In the genomic region with DNA sequence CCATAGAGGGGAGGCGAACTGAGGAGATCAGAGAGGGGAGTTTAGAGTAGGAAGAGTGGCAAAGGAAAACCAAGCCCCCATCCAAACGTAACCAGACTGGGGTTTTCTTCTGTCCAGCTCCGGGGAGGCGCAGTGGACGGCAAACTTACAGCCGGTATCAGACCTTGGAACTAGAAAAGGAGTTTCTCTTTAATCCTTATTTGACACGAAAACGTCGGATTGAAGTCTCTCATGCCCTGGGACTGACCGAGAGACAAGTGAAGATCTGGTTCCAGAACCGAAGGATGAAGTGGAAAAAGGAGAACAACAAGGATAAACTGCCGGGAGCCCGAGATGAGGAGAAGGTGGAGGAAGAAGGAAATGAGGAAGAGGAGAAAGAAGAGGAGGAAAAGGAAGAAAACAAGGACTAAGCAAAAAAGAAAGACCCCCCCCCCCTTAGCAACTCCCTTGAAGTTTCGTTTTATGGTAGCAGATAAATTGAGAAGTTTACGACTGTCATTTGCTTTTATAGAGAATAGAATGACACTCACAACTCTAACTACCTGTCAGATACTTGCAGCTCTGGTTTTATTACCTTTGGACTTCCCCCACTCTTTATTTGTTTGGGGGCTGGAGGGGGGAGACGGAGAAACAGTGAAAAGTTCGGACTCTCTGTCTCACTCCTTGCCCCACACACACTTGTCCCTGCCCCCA, we compare ENCODE assay signal across 18 cellular contexts. TPM values are rescaled to one million over a fixed set of nuclear protein-coding genes. Genes with fewer than 3 reads are reported as not detected.
DNase-seq lines count a peak whose midpoint lies in the region; ATAC-seq, FAIRE-seq and TF ChIP-seq lines count a peak whose summit lies in the region.
"Had no signal": no experiment of that assay in that cellular context is flagged by ENCODE, and none has a peak within 500 bp of the region (broad histone marks: within the 10 kb centered on the region; RNA-seq: fewer than 3 reads in every experiment).

No MANE protein-coding gene starts in this region.

- H3K4me1 ChIP-seq in mammary epithelial cell (ENCODE audit: insufficient read depth, low read length) (peaks cover 12% of the 10 kb centered on the region), psoas muscle (peaks cover 30% of the 10 kb centered on the region), right atrium auricular region (peaks cover 0 to 24% of the 10 kb centered on the region in 2 donors)

- dilution Hi-C loops in mammary epithelial cell (cut with HindIII; ENCODE audit: low sequenced_read_pairs) = loop anchor here (10.0 to 25.0 kb wide), 2 partner anchors 204 to 351 kb away; a partner anchor contains a TSS

- H3K27ac ChIP-seq in C4-2B (peak overlapping the region; percentile 15; the same call in 1 of the 2 replicates), mammary epithelial cell (ENCODE audit: insufficient read depth, low read depth, low read length) (no peak overlapping the region), psoas muscle (peak overlapping the region; percentile 99), right atrium auricular region (no peak overlapping the region)
- H3K27ac ChIP-seq: parathyroid adenoma, thoracic aorta had no signal

- H3K4me2 ChIP-seq in mammary epithelial cell (ENCODE audit: insufficient read depth, low read depth, low read length) = no peak overlapping the region

- H3K27ac Mint-ChIP-seq in IgD-negative memory B cell = peak overlapping the region in 2 of 3 donors; percentile 18 to 47
- H3K27ac Mint-ChIP-seq: effector memory CD8-positive, alpha-beta T cell; immature natural killer cell had no signal

- peak overlapping the region in 3 of 4 donors; percentile 4 to 41 (median 4) for H3K4me3 Mint-ChIP-seq in IgD-negative memory B cell

- H3K9ac ChIP-seq in mammary epithelial cell (ENCODE audit: insufficient read depth, low read length) = no peak overlapping the region
- H3K9ac ChIP-seq: parathyroid adenoma had no signal

- H4K20me1 ChIP-seq in mammary epithelial cell (ENCODE audit: insufficient read depth, low read length) = no peaks in the 10 kb centered on the region

- H3K9me3 Mint-ChIP-seq in IgD-negative memory B cell = peaks cover 0 to 4% (median 0%) of the 10 kb centered on the region in 3 donors
- H3K9me3 Mint-ChIP-seq: effector memory CD8-positive, alpha-beta T cell had no signal

- H3K4me1 Mint-ChIP-seq in IgD-negative memory B cell = peaks cover 10 to 41% (median 17%) of the 10 kb centered on the region in 3 donors

- no peak overlapping the region for H2AFZ ChIP-seq in mammary epithelial cell (ENCODE audit: low read depth, low read length)
- H2AFZ ChIP-seq: parathyroid adenoma had no signal

- H3K4me3 ChIP-seq in mammary epithelial cell (replicated peaks in 1 of 3; ENCODE audit: insufficient read depth in 1 of 3, low read depth in 2 of 3, low read length in 3 of 3) (no peak overlapping the region), psoas muscle (peak overlapping the region; percentile 74), right atrium auricular region (no peak overlapping the region)
- H3K4me3 ChIP-seq: thoracic aorta had no signal

- TF ChIP-seq POLR2A in H54 (IDR thresholded peaks at IDR 0.05; ENCODE audit: low read depth, low read length) = no peak

- FAIRE-seq in H54 (lab: Jason Lieb, UNC) = no peak
- FAIRE-seq: frontal cortex had no signal

- peaks cover 4% of the 10 kb centered on the region for H3K79me2 ChIP-seq in mammary epithelial cell (ENCODE audit: insufficient read depth, low read length)
- H3K79me2 ChIP-seq: parathyroid adenoma had no signal

- 91% methylated on average over 16 of the region's 17 CpGs for WGBS in mammary epithelial cell (ENCODE audit: low coverage, missing lambda C conversion rate)
- 50 to 59% (median 57%) methylated on average over 17 of the region's 17 CpGs for WGBS in psoas muscle, 3 donors

- in situ Hi-C loops in mammary epithelial cell (cut with MboI; ENCODE audit: low sequenced_read_pairs in 2 of 2) = loop anchor here (25.0 kb wide), 1 partner anchor 351 kb away; a partner anchor contains a TSS

- H3K27me3 ChIP-seq in mammary epithelial cell (ENCODE audit: insufficient read depth, low read length) (no peaks in the 10 kb centered on the region), psoas muscle (ENCODE audit: insufficient read depth in 3 of 3, low read length in 2 of 3) (peaks cover 0 to 9% (median 1%) of the 10 kb centered on the region in 3 donors), right atrium auricular region (peaks cover 50 to 76% of the 10 kb centered on the region in 2 donors)

- CTCF ChIA-PET in mammary epithelial cell (lab: Charles Lee; ENCODE audit: low non-redundant PET) = no interaction called here

- H3K36me3 ChIP-seq in mammary epithelial cell (ENCODE audit: insufficient read depth, low read length) = no peaks in the 10 kb centered on the region
- no peaks in the 10 kb centered on the region for H3K36me3 ChIP-seq in psoas muscle (ENCODE audit: insufficient read depth in 1 of 2, low read depth in 1 of 2)
- no peaks in the 10 kb centered on the region for H3K36me3 ChIP-seq in right atrium auricular region
- H3K36me3 ChIP-seq: thoracic aorta had no signal

- TF ChIP-seq CTCF in C4-2B (conservative IDR thresholded peaks at IDR 0.05) (no peak), mammary epithelial cell (conservative IDR thresholded peaks at IDR 0.05 in 1 of 2, IDR thresholded peaks at IDR 0.05 in 1 of 2; ENCODE audit: extremely low read depth in 1 of 2, insufficient read depth in 1 of 2, low read depth in 1 of 2, low read length in 2 of 2) (no peak), psoas muscle (IDR thresholded peaks at IDR 0.05) (no peak), right atrium auricular region (IDR thresholded peaks at IDR 0.05) (no peak)

- DNase-seq in mammary epithelial cell (no peak), psoas muscle (peak in 1 of 2 donors; percentile 39), right atrium auricular region (ENCODE audit: low spot score) (no peak), left lobe of liver (ENCODE audit: low spot score) (no peak), H54 (ENCODE audit: insufficient read length, low spot score) (no peak)
- DNase-seq: activated CD8-positive, alpha-beta memory T cell treated with anti-CD3 and anti-CD28 coated beads for 24 hours; activated gamma-delta T cell; effector memory CD8-positive, alpha-beta T cell; GDM1; immature natural killer cell; NCI-H1092 treated with DMSO at 0.1 percent for 48 hours; NCI-H345 had no signal

- peaks cover 1% of the 10 kb centered on the region for H3K36me3 Mint-ChIP-seq in IgD-negative memory B cell
- H3K36me3 Mint-ChIP-seq: immature natural killer cell had no signal

- no peak for ATAC-seq in psoas muscle
- no peak for ATAC-seq in HG02973 (IDR thresholded peaks at IDR 0.05; ENCODE audit: unreplicated experiment)
- ATAC-seq in left lobe of liver = no peak
- ATAC-seq: effector memory CD8-positive, alpha-beta T cell had no signal

- H3K9me3 ChIP-seq in mammary epithelial cell (replicated peaks; ENCODE audit: insufficient read depth, low read length) (no peaks in the 10 kb centered on the region), psoas muscle (no peaks in the 10 kb centered on the region), right atrium auricular region (no peaks in the 10 kb centered on the region)
- H3K9me3 ChIP-seq: thoracic aorta had no signal

- intact Hi-C loops in mammary epithelial cell (cut with micrococcal nuclease) (no loop called here), psoas muscle (cut with DNase I) (no loop called here)

- peaks cover 71% of the 10 kb centered on the region for H3K27me3 Mint-ChIP-seq in IgD-negative memory B cell

- BruUV-seq in mammary epithelial cell (replicated peaks; lab: Mats Ljungman, UMichigan) = TSS peak; percentile 24

RNA-seq across cellular contexts. Expression of a gene that starts 2.3 kb away (rescaled TPM):
- not detected for polyA plus RNA-seq in IgD-negative memory B cell
- 1 to 10 TPM; 2.3 to 7.9 TPM for total RNA-seq in mammary epithelial cell
- polyA plus RNA-seq in mammary epithelial cell = 4.3 TPM
- polyA minus RNA-seq in mammary epithelial cell = 3.2 TPM
- total RNA-seq in psoas muscle = 10 to 100 TPM in 1 of 4 donors, 1 to 10 TPM in 3; 6.7 to 10.2 (median 9.0) TPM
- polyA plus RNA-seq in psoas muscle = 1 to 10 TPM; 1.6 to 8.8 (median 3.3) TPM
- total RNA-seq in right atrium auricular region = not detected
- total RNA-seq in left lobe of liver = not detected
- total RNA-seq: frontal cortex, thoracic aorta had no signal
- polyA plus RNA-seq: immature natural killer cell had no signal

RNA-seq across cellular contexts. Expression of a gene that starts 11.2 kb away (rescaled TPM):
- not detected for polyA plus RNA-seq in IgD-negative memory B cell
- 1 to 10 TPM; 3.2 to 9.4 TPM for total RNA-seq in mammary epithelial cell
- polyA plus RNA-seq in mammary epithelial cell = 2.9 TPM
- polyA minus RNA-seq in mammary epithelial cell = 4.2 TPM
- 10 to 100 TPM in 2 of 4 donors, 1 to 10 TPM in 2; 6.4 to 14.6 (median 9.2) TPM for total RNA-seq in psoas muscle
- polyA plus RNA-seq in psoas muscle = 10 to 100 TPM in 2 of 3 donors, 1 to 10 TPM in 1; 8.8 to 31.1 (median 16.4) TPM
- total RNA-seq in right atrium auricular region = not detected
- total RNA-seq in left lobe of liver = not detected
- total RNA-seq: frontal cortex, thoracic aorta had no signal
- polyA plus RNA-seq: immature natural killer cell had no signal

RNA-seq across cellular contexts. Expression of a gene that starts 17.1 kb away (rescaled TPM):
- polyA plus RNA-seq in IgD-negative memory B cell (not detected), mammary epithelial cell (4.2 TPM), psoas muscle (1 to 10 TPM; 2.2 to 9.5 (median 4.7) TPM)
- total RNA-seq in mammary epithelial cell (10 to 100 TPM in 1 of 2 donors, 1 to 10 TPM in 1; 1.7 to 10.9 TPM), psoas muscle (10 to 100 TPM in 2 of 4 donors, 1 to 10 TPM in 2; 5.2 to 23.6 (median 12.5) TPM), right atrium auricular region (not detected), left lobe of liver (not detected)
- polyA minus RNA-seq in mammary epithelial cell = 0.57 TPM
- total RNA-seq: frontal cortex, thoracic aorta had no signal
- polyA plus RNA-seq: immature natural killer cell had no signal

RNA-seq across cellular contexts. Expression of a gene that starts 21.7 kb away (rescaled TPM):
- not detected for polyA plus RNA-seq in IgD-negative memory B cell
- total RNA-seq in mammary epithelial cell = 1 to 10 TPM in 1 of 2 donors, under 1 TPM in 1; 0.67 to 1.4 TPM
- polyA plus RNA-seq in mammary epithelial cell = 0.80 TPM
- polyA minus RNA-seq in mammary epithelial cell = not detected
- 1 to 10 TPM in 2 of 4 donors, under 1 TPM in 2; 0.25 to 3.3 (median 1.1) TPM for total RNA-seq in psoas muscle
- polyA plus RNA-seq in psoas muscle = under 1 TPM; 0.03 to 0.58 (median 0.04) TPM
- under 1 TPM in 1 of 2 donors, not detected in 1; 0.33 TPM for total RNA-seq in right atrium auricular region
- total RNA-seq in left lobe of liver = not detected
- total RNA-seq: frontal cortex had no signal
- polyA plus RNA-seq: immature natural killer cell had no signal

RNA-seq across cellular contexts. Expression of a gene that starts 26.2 kb away (rescaled TPM):
- polyA plus RNA-seq in IgD-negative memory B cell (not detected), mammary epithelial cell (0.83 TPM), psoas muscle (100 to 1,000 TPM in 1 of 3 donors, 10 to 100 TPM in 2; 43.4 to 129 (median 74.1) TPM)
- total RNA-seq in mammary epithelial cell (1 to 10 TPM; 3.3 to 3.8 TPM), psoas muscle (10 to 100 TPM in 2 of 4 donors, 1 to 10 TPM in 2; 3.0 to 79.4 (median 34.3) TPM), right atrium auricular region (not detected), left lobe of liver (0.33 TPM)
- polyA minus RNA-seq in mammary epithelial cell = 1.2 TPM
- total RNA-seq: frontal cortex, thoracic aorta had no signal
- polyA plus RNA-seq: immature natural killer cell had no signal

Comparison
In these comparisons a context has a peak if more than half of its experiments do, and no peak if none do; other contexts are left out.
1. H3K27ac ChIP-seq: peak in C4-2B (single experiment) and psoas muscle (single experiment); none in mammary epithelial cell (single experiment) and right atrium auricular region (0 of 2).